In the genomic region with DNA sequence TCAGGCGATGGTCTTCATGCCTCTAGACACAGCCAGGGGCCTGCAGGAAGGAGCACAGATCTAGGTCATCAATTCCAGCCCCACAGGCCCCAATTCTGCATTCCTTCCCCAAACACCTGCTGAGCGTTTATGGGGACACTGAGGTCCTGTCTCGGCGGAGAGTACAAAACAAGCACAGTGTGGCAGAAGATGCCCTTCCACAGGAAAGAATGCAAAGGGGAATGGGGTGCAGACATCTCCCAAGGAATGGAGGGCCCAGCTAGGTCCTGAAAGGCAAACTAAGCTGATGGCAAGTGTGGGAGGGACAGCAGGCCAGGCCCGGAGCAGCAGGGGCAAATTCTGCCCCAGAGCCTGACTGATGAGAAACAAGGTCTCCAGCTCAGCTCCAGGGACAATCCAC, we compare ENCODE assay signal across 20 cellular contexts. TPM values are rescaled to one million over a fixed set of nuclear protein-coding genes. Genes with fewer than 3 reads are reported as not detected.
DNase-seq lines count a peak whose midpoint lies in the region; ATAC-seq and TF ChIP-seq lines count a peak whose summit lies in the region.
"Had no signal": no experiment of that assay in that cellular context is flagged by ENCODE, and none has a peak within 500 bp of the region (broad histone marks: within the 10 kb centered on the region; RNA-seq: fewer than 3 reads in every experiment).

No MANE protein-coding gene starts in this region.

- no peak overlapping the region for H2BK15ac ChIP-seq in neuronal stem cell (ENCODE audit: low read length)

- H3K79me2 ChIP-seq in OCI-LY7 (ENCODE audit: insufficient read depth, low read depth, low read length), result no peaks in the 10 kb centered on the region

- no peak overlapping the region for H3K4me2 ChIP-seq in OCI-LY7 (ENCODE audit: low read length)
- H3K4me2 ChIP-seq in neuronal stem cell (ENCODE audit: insufficient read depth, low read length, poor library complexity, severe bottlenecking), result no peak overlapping the region
- H3K4me2 ChIP-seq: A549 had no signal

- no peak overlapping the region for H4K91ac ChIP-seq in neuronal stem cell (ENCODE audit: low read depth, low read length, poor library complexity)

- H4K20me1 ChIP-seq in OCI-LY7 (ENCODE audit: insufficient read depth, low read length), result no peaks in the 10 kb centered on the region

- H3K27me3 ChIP-seq in endodermal cell (ENCODE audit: control insufficient read depth, insufficient read depth, low read length, poor library complexity, severe bottlenecking), result no peaks in the 10 kb centered on the region
- H3K27me3 ChIP-seq in neuronal stem cell (ENCODE audit: control insufficient read depth in 3 of 3, insufficient read depth in 3 of 3, low read depth in 1 of 3, low read length in 3 of 3), result peaks cover 0 to 44% (median 0%) of the 10 kb centered on the region in 3 experiments

- WGBS in endodermal cell (ENCODE audit: insufficient coverage in 1 of 2, insufficient read length in 1 of 2), 2 experiments, result 74 to 84% methylated on average over 4 to 5 of the region's 5 CpGs
- no CpG with 5 or more reads among the region's 5 CpGs for WGBS in neuronal stem cell (ENCODE audit: extremely low coverage in 2 of 2, insufficient read length in 2 of 2, insufficient replicate concordance in 1 of 2), 2 donors

- H4K8ac ChIP-seq in neuronal stem cell (ENCODE audit: low read depth, low read length), result no peak overlapping the region

- H3K9ac ChIP-seq in endodermal cell (ENCODE audit: extremely low read depth, low read length, poor library complexity, severe bottlenecking), result no peak overlapping the region
- H3K9ac ChIP-seq in neuronal stem cell (ENCODE audit: low read depth, low read length, poor library complexity), result no peak overlapping the region
- H3K9ac ChIP-seq: GM23248 had no signal

- intact Hi-C loops in OCI-LY7 (cut with micrococcal nuclease; ENCODE audit: unreplicated experiment), result no loop called here

- no peaks in the 10 kb centered on the region for H3K9me2 ChIP-seq in OCI-LY7 (ENCODE audit: insufficient read depth, low read length)

- no peaks in the 10 kb centered on the region for H3K9me3 Mint-ChIP-seq in endodermal cell
- no peaks in the 10 kb centered on the region for H3K9me3 Mint-ChIP-seq in T-cell
- H3K9me3 Mint-ChIP-seq: H9 had no signal

- 0 out of 2 replicates have a peak, but pooled peaks have one; percentile 3 for TF ChIP-seq CTCF in OCI-LY7 (conservative IDR thresholded peaks at IDR 0.05; ENCODE audit: low read length)
- no peak for TF ChIP-seq CTCF in endodermal cell (conservative IDR thresholded peaks at IDR 0.05)

- H3K36me3 ChIP-seq in OCI-LY7 (ENCODE audit: insufficient read depth, low read length), result no peaks in the 10 kb centered on the region
- H3K36me3 ChIP-seq in endodermal cell (ENCODE audit: control insufficient read depth, insufficient read depth, low read length), result no peaks in the 10 kb centered on the region
- no peaks in the 10 kb centered on the region for H3K36me3 ChIP-seq in neuronal stem cell (replicated peaks in 1 of 2; ENCODE audit: control insufficient read depth in 2 of 2, insufficient read depth in 2 of 2, low read length in 2 of 2)
- H3K36me3 ChIP-seq: BE2C had no signal

- DNase-seq in OCI-LY7 (ENCODE audit: low spot score) (no peak), endodermal cell (peak; percentile 41), neuronal stem cell (ENCODE audit: low spot score) (no peak), T-cell (no peak), NCI-H774 (lab: John Stamatoyannopoulos, UW) (no peak)
- no peak for DNase-seq in activated effector memory CD4-positive, alpha-beta T cell treated with anti-CD3 and anti-CD28 coated beads, Interleukin-2, amount 50 U/mL, for 16 hours
- DNase-seq: BE2C; CD4-positive, CD25-positive, alpha-beta regulatory T cell; DMS 273 treated with DMSO at 0.1 percent for 48 hours; IMR-90; KBM-7 had no signal

- H3K9me3 ChIP-seq in OCI-LY7 (ENCODE audit: low read length) (no peaks in the 10 kb centered on the region), endodermal cell (ENCODE audit: control insufficient read depth, low read length) (no peaks in the 10 kb centered on the region), neuronal stem cell (replicated peaks in 1 of 2; ENCODE audit: control insufficient read depth in 2 of 2, insufficient read depth in 1 of 2, low read depth in 1 of 2, low read length in 2 of 2) (no peaks in the 10 kb centered on the region)
- H3K9me3 ChIP-seq: A549, BE2C had no signal

- no peak overlapping the region for H2BK12ac ChIP-seq in neuronal stem cell (ENCODE audit: low read length)

- H3K36me3 Mint-ChIP-seq in endodermal cell (ENCODE audit: low read depth), result no peaks in the 10 kb centered on the region
- H3K36me3 Mint-ChIP-seq in T-cell, result no peaks in the 10 kb centered on the region
- H3K36me3 Mint-ChIP-seq: CD4-positive, CD25-positive, alpha-beta regulatory T cell had no signal

- H3K79me1 ChIP-seq in neuronal stem cell (ENCODE audit: low read depth, low read length), result no peaks in the 10 kb centered on the region

- H3K4me1 ChIP-seq in OCI-LY7 (ENCODE audit: insufficient read depth, low read length, poor library complexity, severe bottlenecking), result no peaks in the 10 kb centered on the region
- H3K4me1 ChIP-seq in endodermal cell (ENCODE audit: control insufficient read depth, insufficient read depth, low read length), result no peaks in the 10 kb centered on the region
- H3K4me1 ChIP-seq in neuronal stem cell (ENCODE audit: control insufficient read depth in 2 of 2, insufficient read depth in 1 of 2, low read depth in 1 of 2, low read length in 2 of 2), result no peaks in the 10 kb centered on the region
- H3K4me1 ChIP-seq: A549, BE2C had no signal

- POLR2A ChIA-PET in OCI-LY7 (lab: Charles Lee) (no interaction called here), T-cell (lab: Charles Lee) (no interaction called here)

- ATAC-seq in T-cell (replicated peaks in 1 of 4), result no peak
- ATAC-seq in HG02623 (IDR thresholded peaks at IDR 0.05; ENCODE audit: unreplicated experiment), result no peak
- ATAC-seq: GM12878 had no signal

- H2AFZ ChIP-seq in OCI-LY7 (ENCODE audit: low read length) (no peak overlapping the region), neuronal stem cell (ENCODE audit: low read length) (no peak overlapping the region)
- H2AFZ ChIP-seq: GM23248 had no signal

- no peak overlapping the region for H2BK5ac ChIP-seq in neuronal stem cell (ENCODE audit: low read length)

- no peak overlapping the region for H3K27ac ChIP-seq in OCI-LY7 (ENCODE audit: low read depth, low read length, poor library complexity, severe bottlenecking)
- no peak overlapping the region for H3K27ac ChIP-seq in endodermal cell (ENCODE audit: low read depth, low read length)
- H3K27ac ChIP-seq in neuronal stem cell (replicated peaks; ENCODE audit: low read length), result no peak overlapping the region
- H3K27ac ChIP-seq: A549, GM23248 had no signal

- H3K4ac ChIP-seq in neuronal stem cell (ENCODE audit: low read length), result no peak overlapping the region

- CTCF ChIA-PET in OCI-LY7 (lab: Charles Lee; ENCODE audit: unreplicated experiment), result no interaction called here
- CTCF ChIA-PET in T-cell (lab: Charles Lee), result no interaction called here

- no peak overlapping the region for H3K23ac ChIP-seq in neuronal stem cell (ENCODE audit: low read depth, low read length, poor library complexity)

- peak overlapping the region; percentile 16 for H3K18ac ChIP-seq in neuronal stem cell (ENCODE audit: low read length)

- H3K14ac ChIP-seq in neuronal stem cell (ENCODE audit: low read length), result no peak overlapping the region

- H3K27ac Mint-ChIP-seq in endodermal cell (no peak overlapping the region), T-cell (no peak overlapping the region)
- H3K27ac Mint-ChIP-seq: CD4-positive, CD25-positive, alpha-beta regulatory T cell; H9 had no signal

- no peak overlapping the region for H3K4me3 ChIP-seq in OCI-LY7 (ENCODE audit: low read depth, low read length, poor library complexity, severe bottlenecking)
- no peak overlapping the region for H3K4me3 ChIP-seq in endodermal cell (ENCODE audit: low read length)
- no peak overlapping the region for H3K4me3 ChIP-seq in neuronal stem cell (ENCODE audit: low read length in 2 of 2)
- H3K4me3 ChIP-seq: A549, GM12878, GM23248 had no signal

- H3K4me1 Mint-ChIP-seq in endodermal cell (no peaks in the 10 kb centered on the region), T-cell (no peaks in the 10 kb centered on the region)

- H3K4me3 Mint-ChIP-seq in endodermal cell, result no peak overlapping the region
- no peak overlapping the region for H3K4me3 Mint-ChIP-seq in T-cell
- H3K4me3 Mint-ChIP-seq: CD4-positive, CD25-positive, alpha-beta regulatory T cell; H9 had no signal

- H3K27me3 Mint-ChIP-seq in endodermal cell (ENCODE audit: insufficient read depth) (peaks cover 7% of the 10 kb centered on the region), T-cell (peaks cover 33 to 45% of the 10 kb centered on the region in 2 donors)

- no TSS peak for BruUV-seq in OCI-LY7 (replicated peaks; lab: Mats Ljungman, UMichigan)

- H2AK5ac ChIP-seq in neuronal stem cell (ENCODE audit: low read depth, low read length), result no peak overlapping the region

- no peak overlapping the region for H2BK120ac ChIP-seq in neuronal stem cell (ENCODE audit: low read depth, low read length)

RNA-seq across cellular contexts. Expression of a gene that starts 3.5 kb away (rescaled TPM):
- total RNA-seq in OCI-LY7 (2014; rRNA removed; shearing (Covaris generic)), result not detected in 2 replicates
- total RNA-seq in OCI-LY7 (2022) (not detected in 2 replicates), endodermal cell (not detected), T-cell (1 to 10 TPM in 2 of 5 donors, not detected in 3; 1.1 to 3.8 TPM)
- not detected for polyA plus RNA-seq in endodermal cell (2013, experiment 1 of 2)
- not detected for polyA plus RNA-seq in endodermal cell (2013, experiment 2 of 2)
- not detected for polyA plus RNA-seq in neuronal stem cell (2013, experiment 1 of 2)
- not detected for polyA plus RNA-seq in neuronal stem cell (2013, experiment 2 of 2)
- total RNA-seq: Calu3; CD4-positive, CD25-positive, alpha-beta regulatory T cell; Daoy; GM12878; GM23248; H9; HT-29; IMR-90 had no signal
- polyA plus RNA-seq: A549, AG04450, GM23248, IMR-90 had no signal

RNA-seq across cellular contexts. Expression of a gene that starts 19.0 kb away (rescaled TPM):
- not detected in 2 replicates for total RNA-seq in OCI-LY7 (2014; rRNA removed; shearing (Covaris generic))
- total RNA-seq in OCI-LY7 (2022) (not detected in 2 replicates), endodermal cell (not detected), T-cell (1 to 10 TPM in 1 of 5 donors, not detected in 4; 1.1 TPM)
- polyA plus RNA-seq in endodermal cell (2013, experiment 1 of 2), result not detected
- not detected for polyA plus RNA-seq in endodermal cell (2013, experiment 2 of 2)
- not detected for polyA plus RNA-seq in neuronal stem cell (2013, experiment 1 of 2)
- polyA plus RNA-seq in neuronal stem cell (2013, experiment 2 of 2), result not detected
- total RNA-seq: Calu3; CD4-positive, CD25-positive, alpha-beta regulatory T cell; Daoy; GM12878; GM23248; H9; HT-29; IMR-90 had no signal
- polyA plus RNA-seq: A549, AG04450, GM12878, GM23248, IMR-90 had no signal

RNA-seq across cellular contexts. Expression of a gene that starts 21.9 kb away (rescaled TPM):
- total RNA-seq in OCI-LY7 (2014; rRNA removed; shearing (Covaris generic)), result not detected in 2 replicates
- total RNA-seq in OCI-LY7 (2022) (not detected in 2 replicates), endodermal cell (not detected), T-cell (not detected)
- not detected for polyA plus RNA-seq in endodermal cell (2013, experiment 1 of 2)
- not detected for polyA plus RNA-seq in endodermal cell (2013, experiment 2 of 2)
- not detected for polyA plus RNA-seq in neuronal stem cell (2013, experiment 1 of 2)
- not detected for polyA plus RNA-seq in neuronal stem cell (2013, experiment 2 of 2)
- total RNA-seq: Calu3; CD4-positive, CD25-positive, alpha-beta regulatory T cell; Daoy; GM12878; GM23248; H9; HT-29; IMR-90 had no signal
- polyA plus RNA-seq: A549; AG04450; CD4-positive, CD25-positive, alpha-beta regulatory T cell; GM12878; GM23248; IMR-90 had no signal

RNA-seq across cellular contexts. Expression of a gene that starts 36.7 kb away (rescaled TPM):
- total RNA-seq in OCI-LY7 (2014; rRNA removed; shearing (Covaris generic)), result not detected in 2 replicates
- total RNA-seq in OCI-LY7 (2022) (not detected in 2 replicates), endodermal cell (not detected), T-cell (10 to 100 TPM in 1 of 5 donors, 1 to 10 TPM in 2, under 1 TPM in 1, not detected in 1; 0.98 to 11.5 (median 2.5) TPM)
- not detected for polyA plus RNA-seq in endodermal cell (2013, experiment 1 of 2)
- polyA plus RNA-seq in endodermal cell (2013, experiment 2 of 2), result not detected
- polyA plus RNA-seq in neuronal stem cell (2013, experiment 1 of 2), result not detected
- not detected for polyA plus RNA-seq in neuronal stem cell (2013, experiment 2 of 2)
- total RNA-seq: CD4-positive, CD25-positive, alpha-beta regulatory T cell; Daoy; GM23248; H9; IMR-90 had no signal
- polyA plus RNA-seq: AG04450, GM23248, IMR-90 had no signal

RNA-seq across cellular contexts. Expression of a gene that starts 45.8 kb away (rescaled TPM):
- total RNA-seq in OCI-LY7 (2014; rRNA removed; shearing (Covaris generic)), result not detected in 2 replicates
- not detected in 2 replicates for total RNA-seq in OCI-LY7 (2022)
- not detected for total RNA-seq in endodermal cell
- polyA plus RNA-seq in endodermal cell (2013, experiment 1 of 2), result not detected
- polyA plus RNA-seq in endodermal cell (2013, experiment 2 of 2), result not detected
- not detected for polyA plus RNA-seq in neuronal stem cell (2013, experiment 1 of 2)
- not detected for polyA plus RNA-seq in neuronal stem cell (2013, experiment 2 of 2)
- not detected for total RNA-seq in T-cell
- total RNA-seq: Daoy, GM23248, H9, HT-29, IMR-90 had no signal
- polyA plus RNA-seq: A549, AG04450, GM23248, IMR-90 had no signal
